In genomic region chr11:62575156-62575555, GRCh38 we compare ENCODE assay signal across 8 cellular contexts. TPM values are rescaled to one million over a fixed set of nuclear protein-coding genes. Genes with fewer than 3 reads are reported as not detected.
DNase-seq lines count a peak whose midpoint lies in the region; ATAC-seq and TF ChIP-seq lines count a peak whose summit lies in the region.

No MANE protein-coding gene starts in this region.

- no peaks in the 10 kb centered on the region for H3K9me3 ChIP-seq in lung (ENCODE audit: control insufficient read depth in 2 of 2, insufficient read depth in 1 of 2, low read length in 1 of 2)
- H3K9me3 ChIP-seq in aorta (ENCODE audit: control insufficient read depth, low read length), result no peaks in the 10 kb centered on the region

- H3K4me1 Mint-ChIP-seq in stimulated activated naive CD8-positive, alpha-beta T cell treated with anti-CD3 and anti-CD28 coated beads, Interleukin-15, Interleukin-2, amounts not matched to agents 100 ng/mL and 50 ng/mL, for 24 hours (ENCODE audit: low read depth), result peaks cover 41% of the 10 kb centered on the region

- H3K36me3 ChIP-seq in brain microvascular endothelial cell (replicated peaks) (peaks cover 37% of the 10 kb centered on the region), lung (ENCODE audit: control insufficient read depth in 2 of 2, insufficient read depth in 2 of 2, low read length in 2 of 2) (peaks cover 2 to 33% of the 10 kb centered on the region in 2 donors), aorta (ENCODE audit: control insufficient read depth in 1 of 2, insufficient read depth in 2 of 2, low read length in 1 of 2) (peaks cover 0 to 5% of the 10 kb centered on the region in 2 donors)

- peak overlapping the region; percentile 100 for H3K4me3 Mint-ChIP-seq in stimulated activated naive CD8-positive, alpha-beta T cell treated with anti-CD3 and anti-CD28 coated beads, Interleukin-15, Interleukin-2, amounts not matched to agents 100 ng/mL and 50 ng/mL, for 24 hours

- WGBS in lung, 2 donors, result 52 to 60% methylated on average over 16 to 17 of the region's 17 CpGs
- WGBS in aorta, 2 donors, result 13% methylated on average over 17 of the region's 17 CpGs

- H3K9me3 Mint-ChIP-seq in stimulated activated naive CD8-positive, alpha-beta T cell treated with anti-CD3 and anti-CD28 coated beads, Interleukin-15, Interleukin-2, amounts not matched to agents 100 ng/mL and 50 ng/mL, for 24 hours, result no peaks in the 10 kb centered on the region

- H3K4me3 ChIP-seq in brain microvascular endothelial cell (ENCODE audit: low read depth, low read length), result peak overlapping the region; percentile 75
- H3K4me3 ChIP-seq in lung, result no peak overlapping the region
- H3K4me3 ChIP-seq in aorta (ENCODE audit: low read length in 2 of 2), result peak overlapping the region; percentile 24 to 52

- peak overlapping the region; percentile 98 for H3K27ac Mint-ChIP-seq in stimulated activated naive CD8-positive, alpha-beta T cell treated with anti-CD3 and anti-CD28 coated beads, Interleukin-15, Interleukin-2, amounts not matched to agents 100 ng/mL and 50 ng/mL, for 24 hours

- H3K27ac ChIP-seq in brain microvascular endothelial cell (peak overlapping the region; percentile 90), lung (ENCODE audit: low read depth in 1 of 2, low read length in 1 of 2) (peak overlapping the region; percentile 91 to 92), aorta (ENCODE audit: low read depth in 1 of 2, low read length in 2 of 2) (peak overlapping the region in 1 of 2 donors; percentile 34)

- H3K27me3 ChIP-seq in brain microvascular endothelial cell (replicated peaks) (no peaks in the 10 kb centered on the region), lung (ENCODE audit: control insufficient read depth, insufficient read depth) (no peaks in the 10 kb centered on the region), aorta (ENCODE audit: control insufficient read depth in 1 of 2, insufficient read depth in 2 of 2, low read length in 1 of 2) (no peaks in the 10 kb centered on the region)

- H3K4me1 ChIP-seq in lung (ENCODE audit: control insufficient read depth in 2 of 2, insufficient read depth in 2 of 2, low read length in 2 of 2) (peaks cover 4 to 15% of the 10 kb centered on the region in 2 donors), aorta (ENCODE audit: control insufficient read depth in 1 of 2, insufficient read depth in 2 of 2, low read length in 2 of 2) (no peaks in the 10 kb centered on the region)

- DNase-seq in stimulated activated naive CD8-positive, alpha-beta T cell treated with anti-CD3 and anti-CD28 coated beads, Interleukin-15, Interleukin-2, amounts not matched to agents 100 U/mL and 50 U/mL, for 24 hours, result no peak
- no peak for DNase-seq in brain microvascular endothelial cell
- no peak for DNase-seq in lung (ENCODE audit: low spot score)
- DNase-seq in aorta, result peak in 1 of 2 donors; percentile 56
- no peak for DNase-seq in NCI-H2081 treated with DMSO at 0.1 percent for 48 hours (lab: John Stamatoyannopoulos, UW)
- no peak for DNase-seq in DMS 273 (lab: John Stamatoyannopoulos, UW; ENCODE audit: unreplicated experiment)

- H3K36me3 Mint-ChIP-seq in stimulated activated naive CD8-positive, alpha-beta T cell treated with anti-CD3 and anti-CD28 coated beads, Interleukin-15, Interleukin-2, amounts not matched to agents 100 ng/mL and 50 ng/mL, for 24 hours (ENCODE audit: low read depth), result peaks cover 72% of the 10 kb centered on the region

- no peak for ATAC-seq in stimulated activated naive CD8-positive, alpha-beta T cell treated with anti-CD3 and anti-CD28 coated beads, Interleukin-15, Interleukin-2, amounts not matched to agents 100 U/mL and 50 U/mL, for 24 hours
- ATAC-seq in lung (ENCODE audit: insufficient read depth, low FRiP score) (no peak), aorta (ENCODE audit: low FRiP score) (no peak), HG03354 (IDR thresholded peaks at IDR 0.05; ENCODE audit: poor library complexity, severe bottlenecking, unreplicated experiment) (no peak)

- no peaks in the 10 kb centered on the region for H3K27me3 Mint-ChIP-seq in stimulated activated naive CD8-positive, alpha-beta T cell treated with anti-CD3 and anti-CD28 coated beads, Interleukin-15, Interleukin-2, amounts not matched to agents 100 ng/mL and 50 ng/mL, for 24 hours

- in situ Hi-C loops in brain microvascular endothelial cell (cut with HindIII; ENCODE audit: low pct_ligation_motif_present, low sequenced_read_pairs), result no loop called here

- intact Hi-C loops in aorta (cut with DNase I), result no loop called here

- TF ChIP-seq CTCF in brain microvascular endothelial cell (IDR thresholded peaks at IDR 0.05; ENCODE audit: low read depth, low read length, missing control alignments), result no peak
- no peak for TF ChIP-seq CTCF in lung (IDR thresholded peaks at IDR 0.05; ENCODE audit: control extremely low read depth, extremely low read depth)

RNA-seq across cellular contexts. Expression of gene EEF1G, which starts 1.5 kb away (rescaled TPM):
- total RNA-seq in lung (1,000 to 10,000 TPM in 1 of 2 donors, 100 to 1,000 TPM in 1; 941 to 1,160 TPM), aorta (100 to 1,000 TPM; 787 to 987 TPM)
- polyA plus RNA-seq in lung (1,000 to 10,000 TPM; 1,043 to 1,130 TPM), aorta (1,000 to 10,000 TPM; 1,251 to 1,857 TPM)

RNA-seq across cellular contexts. Expression of gene TUT1, which starts 16.2 kb away (rescaled TPM):
- 10 to 100 TPM; 10.8 to 19.4 TPM for total RNA-seq in lung
- 10 to 100 TPM; 15.2 to 21.9 TPM for polyA plus RNA-seq in lung
- total RNA-seq in aorta, result 10 to 100 TPM; 14.8 to 14.9 TPM
- 10 to 100 TPM in 1 of 2 donors, 1 to 10 TPM in 1; 1.6 to 10.8 TPM for polyA plus RNA-seq in aorta

RNA-seq across cellular contexts. Expression of gene MTA2, which starts 26.5 kb away (rescaled TPM):
- total RNA-seq in lung (10 to 100 TPM; 53.7 to 74.4 TPM), aorta (10 to 100 TPM; 80.1 to 87.9 TPM)
- polyA plus RNA-seq in lung (10 to 100 TPM; 57.0 to 62.2 TPM), aorta (10 to 100 TPM; 13.5 to 40.3 TPM)

RNA-seq across cellular contexts. Expression of gene AHNAK, which starts 28.6 kb away (rescaled TPM):
- total RNA-seq in lung (100 to 1,000 TPM; 396 to 707 TPM), aorta (1,000 to 10,000 TPM; 1,149 to 1,263 TPM)
- polyA plus RNA-seq in lung (10 to 100 TPM; 66.5 to 79.9 TPM), aorta (100 to 1,000 TPM; 146 to 237 TPM)

RNA-seq across cellular contexts. Expression of gene EML3, which starts 37.4 kb away (rescaled TPM):
- 10 to 100 TPM; 29.1 to 95.4 TPM for total RNA-seq in lung
- 10 to 100 TPM; 59.5 to 66.4 TPM for polyA plus RNA-seq in lung
- 100 to 1,000 TPM in 1 of 2 donors, 10 to 100 TPM in 1; 93.7 to 134 TPM for total RNA-seq in aorta
- polyA plus RNA-seq in aorta, result 100 to 1,000 TPM in 1 of 2 donors, 10 to 100 TPM in 1; 15.7 to 182 TPM
